20 cellular contexts compared by ENCODE assay signal in the genomic region with DNA sequence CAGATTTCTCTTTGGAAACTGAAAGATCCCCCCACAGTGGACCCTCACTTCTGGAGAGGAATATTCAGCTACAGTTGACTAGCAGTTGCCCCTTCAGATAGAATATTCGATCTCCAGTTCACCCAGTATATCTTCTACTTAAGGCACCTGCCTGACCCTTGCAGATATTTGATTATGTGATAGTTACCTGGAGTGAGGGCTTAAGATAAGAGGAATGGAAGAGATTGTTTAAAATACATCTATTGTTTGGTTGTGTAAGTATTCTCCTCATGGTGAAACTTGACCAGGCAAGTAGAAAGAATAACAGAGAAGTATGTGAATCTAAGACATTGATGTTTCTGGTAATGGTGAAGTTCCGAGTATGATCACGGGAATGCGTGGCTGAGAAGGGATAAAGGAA. TPM values are rescaled to one million over a fixed set of nuclear protein-coding genes. Genes with fewer than 3 reads are reported as not detected.
DNase-seq lines count a peak whose midpoint lies in the region; ATAC-seq and TF ChIP-seq lines count a peak whose summit lies in the region.
"Had no signal": no experiment of that assay in that cellular context is flagged by ENCODE, and none has a peak within 500 bp of the region (broad histone marks: within the 10 kb centered on the region; RNA-seq: fewer than 3 reads in every experiment).

No MANE protein-coding gene starts in this region.

- no peak for ATAC-seq in activated naive CD8-positive, alpha-beta T cell treated with anti-CD3 and anti-CD28 coated beads, Interleukin-2, amount 10 ng/mL, durations not matched to agents 7 days and 5 days (ENCODE audit: low read depth)
- no peak for ATAC-seq in natural killer cell
- no peak for ATAC-seq in HG03354 (IDR thresholded peaks at IDR 0.05; ENCODE audit: poor library complexity, severe bottlenecking, unreplicated experiment)
- ATAC-seq: right cardiac atrium had no signal

- H3K36me3 Mint-ChIP-seq in CD4-positive, alpha-beta memory T cell, result peaks cover 3 to 21% of the 10 kb centered on the region in 2 donors
- H3K36me3 Mint-ChIP-seq in HFFc6 (ENCODE audit: low read depth) (peaks cover 23% of the 10 kb centered on the region), natural killer cell (no peaks in the 10 kb centered on the region)
- H3K36me3 Mint-ChIP-seq in activated naive CD8-positive, alpha-beta T cell treated with anti-CD3 and anti-CD28 coated beads, Interleukin-2, amount 10 ng/mL, durations not matched to agents 7 days and 5 days, result peaks cover 16% of the 10 kb centered on the region

- no peaks in the 10 kb centered on the region for H3K27me3 Mint-ChIP-seq in CD4-positive, alpha-beta memory T cell
- H3K27me3 Mint-ChIP-seq in HFFc6 (ENCODE audit: insufficient read depth) (no peaks in the 10 kb centered on the region; the same call in 1 of the 2 replicates), natural killer cell (ENCODE audit: low read depth in 2 of 2) (no peaks in the 10 kb centered on the region)
- no peaks in the 10 kb centered on the region for H3K27me3 Mint-ChIP-seq in activated naive CD8-positive, alpha-beta T cell treated with anti-CD3 and anti-CD28 coated beads, Interleukin-2, amount 10 ng/mL, durations not matched to agents 7 days and 5 days

- TF ChIP-seq POLR2A in vagina (IDR thresholded peaks at IDR 0.05), result no peak

- H3K4me1 ChIP-seq in CD4-positive, alpha-beta memory T cell (ENCODE audit: insufficient read depth, low read length), result peaks cover 38% of the 10 kb centered on the region
- H3K4me1 ChIP-seq in vagina, result peaks cover 38% of the 10 kb centered on the region

- intact Hi-C loops in CD4-positive, alpha-beta memory T cell (cut with micrococcal nuclease), result loop anchor here (5.0 kb wide), 1 partner anchor 246 kb away; a partner anchor contains a TSS
- intact Hi-C loops in natural killer cell (cut with micrococcal nuclease), result no loop called here
- intact Hi-C loops in vagina (cut with DNase I), result no loop called here

- peaks cover 29 to 50% (median 36%) of the 10 kb centered on the region in 4 donors for H3K4me1 Mint-ChIP-seq in CD4-positive, alpha-beta memory T cell
- H3K4me1 Mint-ChIP-seq in HFFc6 (ENCODE audit: low read depth), result peaks cover 34% of the 10 kb centered on the region
- H3K4me1 Mint-ChIP-seq in activated naive CD8-positive, alpha-beta T cell treated with anti-CD3 and anti-CD28 coated beads, Interleukin-2, amount 10 ng/mL, durations not matched to agents 7 days and 5 days, result peaks cover 32% of the 10 kb centered on the region
- peaks cover 39 to 43% of the 10 kb centered on the region in 2 donors for H3K4me1 Mint-ChIP-seq in natural killer cell

- H3K36me3 ChIP-seq in CD4-positive, alpha-beta memory T cell (ENCODE audit: insufficient read depth, low read length), result no peaks in the 10 kb centered on the region
- no peaks in the 10 kb centered on the region for H3K36me3 ChIP-seq in vagina
- H3K36me3 ChIP-seq: adrenal gland, neutrophil had no signal

- H3K4me3 ChIP-seq in CD4-positive, alpha-beta memory T cell (ENCODE audit: low read length in 2 of 2), result no peak overlapping the region
- no peak overlapping the region for H3K4me3 ChIP-seq in vagina

- POLR2A ChIA-PET in CD4-positive, alpha-beta memory T cell (lab: Charles Lee; ENCODE audit: partially characterized antibody), result interaction anchor here (1.6 to 5.4 kb wide), 2 partner anchors 29 to 167 kb away, joined by 5 to 112 read pairs; a partner anchor contains a TSS
- POLR2A ChIA-PET in activated naive CD8-positive, alpha-beta T cell treated with anti-CD3 and anti-CD28 coated beads, Interleukin-2, amount 10 ng/mL, durations not matched to agents 7 days and 5 days (lab: Charles Lee), result interaction anchor here (0.6 to 7.8 kb wide), 3 partner anchors 13 to 205 kb away, joined by 3 to 84 read pairs (median 32); a partner anchor contains a TSS

- H3K9me3 ChIP-seq in CD4-positive, alpha-beta memory T cell (ENCODE audit: control insufficient read depth in 1 of 2, low read length in 2 of 2), result no peaks in the 10 kb centered on the region
- H3K9me3 ChIP-seq in vagina, result no peaks in the 10 kb centered on the region
- H3K9me3 ChIP-seq: adrenal gland, neutrophil, testis had no signal

- no peaks in the 10 kb centered on the region for H3K9me3 Mint-ChIP-seq in CD4-positive, alpha-beta memory T cell
- H3K9me3 Mint-ChIP-seq in HFFc6, result no peaks in the 10 kb centered on the region
- H3K9me3 Mint-ChIP-seq in activated naive CD8-positive, alpha-beta T cell treated with anti-CD3 and anti-CD28 coated beads, Interleukin-2, amount 10 ng/mL, durations not matched to agents 7 days and 5 days, result no peaks in the 10 kb centered on the region
- H3K9me3 Mint-ChIP-seq in natural killer cell, result no peaks in the 10 kb centered on the region
- H3K9me3 Mint-ChIP-seq: CD14-positive monocyte had no signal

- CTCF ChIA-PET in CD4-positive, alpha-beta memory T cell (lab: Charles Lee; ENCODE audit: partially characterized antibody), result interaction anchor here (3.2 kb wide), 1 partner anchor 30 kb away, joined by 12 read pairs; no protein-coding TSS in a partner anchor

- TF ChIP-seq CTCF in HFFc6 (IDR thresholded peaks at IDR 0.05) (no peak), natural killer cell (IDR thresholded peaks at IDR 0.05) (no peak), vagina (IDR thresholded peaks at IDR 0.05) (no peak)

- no peak for DNase-seq in CD4-positive, alpha-beta memory T cell
- no peak for DNase-seq in HFFc6
- no peak for DNase-seq in activated naive CD8-positive, alpha-beta T cell treated with anti-CD3 and anti-CD28 coated beads, Interleukin-2, amount 10 ng/mL, durations not matched to agents 7 days and 5 days
- DNase-seq in natural killer cell, result no peak
- DNase-seq in vagina (ENCODE audit: extremely low spot score in 2 of 2), result no peak
- no peak for DNase-seq in NCI-H345 (lab: John Stamatoyannopoulos, UW)
- DNase-seq: adrenal gland, cerebellar nuclear complex, GM23248, Kasumi-1, NCI-H1694 treated with DMSO at 0.1 percent for 48 hours, right cardiac atrium, SIG-M5, testis had no signal

- no peaks in the 10 kb centered on the region for H3K27me3 ChIP-seq in CD4-positive, alpha-beta memory T cell (ENCODE audit: insufficient read depth, low read length)
- H3K27me3 ChIP-seq in vagina, result no peaks in the 10 kb centered on the region
- H3K27me3 ChIP-seq: adrenal gland, neutrophil, testis had no signal

- H3K4me3 Mint-ChIP-seq in CD4-positive, alpha-beta memory T cell, result peak overlapping the region; percentile 63 to 95 (median 78)
- H3K4me3 Mint-ChIP-seq in HFFc6, result peak overlapping the region; percentile 91
- H3K4me3 Mint-ChIP-seq in activated naive CD8-positive, alpha-beta T cell treated with anti-CD3 and anti-CD28 coated beads, Interleukin-2, amount 10 ng/mL, durations not matched to agents 7 days and 5 days, result peak overlapping the region; percentile 97
- H3K4me3 Mint-ChIP-seq in natural killer cell, result peak overlapping the region; percentile 99

- no peak overlapping the region for H3K27ac ChIP-seq in CD4-positive, alpha-beta memory T cell (ENCODE audit: low read depth, low read length)
- H3K27ac ChIP-seq in vagina, result no peak overlapping the region

- peak overlapping the region in 5 of 7 donors; percentile 24 to 99 (median 55) for H3K27ac Mint-ChIP-seq in CD4-positive, alpha-beta memory T cell
- peak overlapping the region; percentile 19; the same call in 1 of the 2 replicates for H3K27ac Mint-ChIP-seq in HFFc6
- peak overlapping the region; percentile 99 for H3K27ac Mint-ChIP-seq in activated naive CD8-positive, alpha-beta T cell treated with anti-CD3 and anti-CD28 coated beads, Interleukin-2, amount 10 ng/mL, durations not matched to agents 7 days and 5 days
- peak overlapping the region; percentile 51 to 94 for H3K27ac Mint-ChIP-seq in natural killer cell

RNA-seq across cellular contexts. Expression of a gene that starts 1.6 kb away (rescaled TPM):
- total RNA-seq in CD4-positive, alpha-beta memory T cell, result 10 to 100 TPM; 27.9 to 29.8 TPM
- polyA plus RNA-seq in CD4-positive, alpha-beta memory T cell, result 10 to 100 TPM in 1 of 2 donors, 1 to 10 TPM in 1; 5.8 to 12.2 TPM
- total RNA-seq in HFFc6 (2021; fragmentation: NEBNext Ultra II Directional; extraction: Animal tissue kit (Norgen Biotek cat#: 25700)), result 10 to 100 TPM; 10.9 to 11.7 (median 11.4) TPM
- 10 to 100 TPM; 30.0 to 30.6 TPM for total RNA-seq in activated naive CD8-positive, alpha-beta T cell treated with anti-CD3 and anti-CD28 coated beads, Interleukin-2, amount 10 ng/mL, durations not matched to agents 7 days and 5 days
- total RNA-seq in natural killer cell (10 to 100 TPM; 19.2 to 24.0 (median 20.6) TPM), vagina (13.8 TPM)

RNA-seq across cellular contexts. Expression of a gene that starts 5.3 kb away (rescaled TPM):
- 1 to 10 TPM; 1.8 to 2.5 TPM for total RNA-seq in CD4-positive, alpha-beta memory T cell
- polyA plus RNA-seq in CD4-positive, alpha-beta memory T cell, result under 1 TPM; 0.25 to 0.39 TPM
- 1 to 10 TPM; 2.9 to 3.5 (median 3.2) TPM for total RNA-seq in HFFc6 (2021; fragmentation: NEBNext Ultra II Directional; extraction: Animal tissue kit (Norgen Biotek cat#: 25700))
- total RNA-seq in activated naive CD8-positive, alpha-beta T cell treated with anti-CD3 and anti-CD28 coated beads, Interleukin-2, amount 10 ng/mL, durations not matched to agents 7 days and 5 days, result 10 to 100 TPM in 1 of 2 experiments, 1 to 10 TPM in 1; 9.6 to 11.7 TPM
- 1 to 10 TPM; 3.8 to 4.3 (median 4.1) TPM for total RNA-seq in natural killer cell
- 2.7 TPM for total RNA-seq in vagina

RNA-seq across cellular contexts. Expression of a gene that starts 29.5 kb away (rescaled TPM):
- 1 to 10 TPM; 4.7 to 5.0 TPM for total RNA-seq in CD4-positive, alpha-beta memory T cell
- polyA plus RNA-seq in CD4-positive, alpha-beta memory T cell, result under 1 TPM; 0.08 to 0.69 TPM
- total RNA-seq in HFFc6 (2021; fragmentation: NEBNext Ultra II Directional; extraction: Animal tissue kit (Norgen Biotek cat#: 25700)), result 10 to 100 TPM; 24.5 to 26.3 (median 25.0) TPM
- total RNA-seq in activated naive CD8-positive, alpha-beta T cell treated with anti-CD3 and anti-CD28 coated beads, Interleukin-2, amount 10 ng/mL, durations not matched to agents 7 days and 5 days, result 10 to 100 TPM; 10.1 to 10.6 TPM
- total RNA-seq in natural killer cell (1 to 10 TPM; 2.3 to 4.6 (median 2.9) TPM), vagina (4.4 TPM)

RNA-seq across cellular contexts. Expression of a gene that starts 38.3 kb away (rescaled TPM):
- total RNA-seq in CD4-positive, alpha-beta memory T cell, result not detected
- polyA plus RNA-seq in CD4-positive, alpha-beta memory T cell, result not detected
- not detected for total RNA-seq in HFFc6 (2021; fragmentation: NEBNext Ultra II Directional; extraction: Animal tissue kit (Norgen Biotek cat#: 25700))
- not detected for total RNA-seq in activated naive CD8-positive, alpha-beta T cell treated with anti-CD3 and anti-CD28 coated beads, Interleukin-2, amount 10 ng/mL, durations not matched to agents 7 days and 5 days
- not detected for total RNA-seq in natural killer cell
- total RNA-seq in vagina, result not detected
- total RNA-seq: adrenal gland, frontal cortex, GM23248, lower leg skin, NCI-H460, right cardiac atrium, testis had no signal
- polyA plus RNA-seq: CD14-positive monocyte, GM23248, right cardiac atrium had no signal

RNA-seq across cellular contexts. Expression of a gene that starts 51.1 kb away (rescaled TPM):
- total RNA-seq in CD4-positive, alpha-beta memory T cell, result 1 to 10 TPM in 1 of 2 experiments, under 1 TPM in 1; 0.52 to 1.1 TPM
- 1 to 10 TPM in 1 of 2 donors, not detected in 1; 1.3 TPM for polyA plus RNA-seq in CD4-positive, alpha-beta memory T cell
- 10 to 100 TPM; 61.1 to 76.6 (median 65.4) TPM for total RNA-seq in HFFc6 (2021; fragmentation: NEBNext Ultra II Directional; extraction: Animal tissue kit (Norgen Biotek cat#: 25700))
- total RNA-seq in activated naive CD8-positive, alpha-beta T cell treated with anti-CD3 and anti-CD28 coated beads, Interleukin-2, amount 10 ng/mL, durations not matched to agents 7 days and 5 days, result 1 to 10 TPM; 3.6 to 3.7 TPM
- total RNA-seq in natural killer cell (1 to 10 TPM; 6.6 to 9.3 (median 8.4) TPM), vagina (21.6 TPM)

Comparison
In these comparisons a context has a peak if more than half of its experiments do, and no peak if none do; other contexts are left out.
1. H3K27ac Mint-ChIP-seq: peak in every context shown above with its lines; median percentile 99 in activated naive CD8-positive, alpha-beta T cell treated with anti-CD3 and anti-CD28 coated beads, Interleukin-2, amount 10 ng/mL, durations not matched to agents 7 days and 5 days; 72 in natural killer cell; 55 in CD4-positive, alpha-beta memory T cell; 19 in HFFc6.